In genomic region chr20:25454153-25454900, GRCh38 we compare ENCODE assay signal across 20 cellular contexts.
"Had no signal": no experiment of that assay in that cellular context is flagged by ENCODE, and none has a peak within 500 bp of the region (broad histone marks: within the 10 kb centered on the region; RNA-seq: fewer than 3 reads in every experiment).

No MANE protein-coding gene starts in this region.

- H3K9me3 ChIP-seq: esophagus squamous epithelium, gastroesophageal sphincter, heart left ventricle, prostate gland, upper lobe of right lung had no signal

- H3K27ac Mint-ChIP-seq: activated naive CD4-positive, alpha-beta T cell treated with anti-CD3 and anti-CD28 coated beads, Interleukin-2, amount 50 U/mL, for 72 hours; activated T-helper 17 cell treated with anti-CD3 and anti-CD28 coated beads, Interleukin-2, amount 50 U/mL, for 72 hours; natural killer cell; T-helper 2 cell treated with Interferon-gamma antibody and Interleukin-4, amounts not matched to agents 5 μg/mL and 100 μg/mL, for 36 hours had no signal

- H3K36me3 Mint-ChIP-seq: natural killer cell had no signal

- H3K9me3 Mint-ChIP-seq: activated naive CD4-positive, alpha-beta T cell treated with anti-CD3 and anti-CD28 coated beads, Interleukin-2, amount 50 U/mL, for 72 hours; activated T-helper 17 cell treated with anti-CD3 and anti-CD28 coated beads, Interleukin-2, amount 50 U/mL, for 72 hours; brain; natural killer cell; T-helper 2 cell treated with Interferon-gamma antibody and Interleukin-4, amounts not matched to agents 5 μg/mL and 100 μg/mL, for 36 hours had no signal

- H3K4me1 Mint-ChIP-seq: activated T-helper 17 cell treated with anti-CD3 and anti-CD28 coated beads, Interleukin-2, amount 50 U/mL, for 72 hours; natural killer cell had no signal

- H3K27me3 ChIP-seq: esophagus squamous epithelium, gastroesophageal sphincter, heart left ventricle, upper lobe of right lung had no signal

- H3K4me3 ChIP-seq: esophagus squamous epithelium, gastroesophageal sphincter, heart left ventricle, prostate gland, upper lobe of right lung had no signal

- ATAC-seq: activated naive CD4-positive, alpha-beta T cell treated with anti-CD3 and anti-CD28 coated beads, Interleukin-2, amount 50 U/mL, for 72 hours; activated T-helper 17 cell treated with anti-CD3 and anti-CD28 coated beads, Interleukin-2, amount 50 U/mL, for 72 hours; gastroesophageal sphincter; heart left ventricle; left colon; natural killer cell; upper lobe of right lung had no signal

- DNase-seq: activated T-cell treated with anti-CD3 and anti-CD28 coated beads, Interleukin-2, amount 50 U/mL, for 1 hour; aorta; central memory CD4-positive, alpha-beta T cell; effector memory CD4-positive, alpha-beta T cell; esophagus squamous epithelium; heart left ventricle; islet precursor cell; left colon; mesendoderm; natural killer cell; stimulated activated CD4-positive, alpha-beta T cell treated with anti-CD3 and anti-CD28 coated beads, Interleukin-4, amount 100 ng/mL, for 1 hour; stimulated activated naive CD4-positive, alpha-beta T cell treated with Interleukin-2 at 50 U/mL for 16 hours; upper lobe of right lung had no signal

- H3K27ac ChIP-seq: esophagus squamous epithelium, gastroesophageal sphincter, heart left ventricle, prostate gland, upper lobe of right lung had no signal

- H3K4me1 ChIP-seq: esophagus squamous epithelium, gastroesophageal sphincter, prostate gland, upper lobe of right lung had no signal

- H3K4me3 Mint-ChIP-seq: activated T-helper 17 cell treated with anti-CD3 and anti-CD28 coated beads, Interleukin-2, amount 50 U/mL, for 72 hours; brain; natural killer cell; T-helper 2 cell treated with Interferon-gamma antibody and Interleukin-4, amounts not matched to agents 5 μg/mL and 100 μg/mL, for 36 hours had no signal

- H3K36me3 ChIP-seq: upper lobe of right lung had no signal

- FAIRE-seq: colon had no signal
